Comparison of ENCODE assay signal across 8 cellular contexts in the genomic region with DNA sequence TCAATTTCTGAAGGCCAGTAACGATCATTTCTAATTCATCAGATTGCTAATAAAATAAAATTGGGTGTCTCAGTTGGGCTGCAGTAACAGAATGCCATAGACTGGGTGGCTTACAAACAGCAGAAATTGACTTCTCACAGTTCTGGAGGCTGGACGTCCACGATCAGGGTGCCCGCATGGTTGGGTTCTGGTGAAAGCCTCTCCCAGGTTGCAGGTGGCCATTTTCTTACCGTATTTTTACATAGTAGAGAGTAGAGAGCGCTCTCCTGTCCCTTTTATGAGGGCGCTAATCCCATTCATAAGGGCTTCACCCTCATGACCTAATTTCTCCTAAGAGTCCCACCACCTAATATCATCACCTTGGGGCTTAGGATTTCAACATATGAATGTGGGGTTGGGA.
"Had no signal": no experiment of that assay in that cellular context is flagged by ENCODE, and none has a peak within 500 bp of the region (broad histone marks: within the 10 kb centered on the region; RNA-seq: fewer than 3 reads in every experiment).

No MANE protein-coding gene starts in this region.

- DNase-seq: GDM1, GF-D8 had no signal

- H3K4me3 ChIP-seq: GM12878 had no signal

- FAIRE-seq: G401.6, GM12878, GM12891, GM12892, GM18507, GM19239 had no signal

- ATAC-seq: GM12878 had no signal
